ENCODE assay signal across 16 cellular contexts in the genomic region with DNA sequence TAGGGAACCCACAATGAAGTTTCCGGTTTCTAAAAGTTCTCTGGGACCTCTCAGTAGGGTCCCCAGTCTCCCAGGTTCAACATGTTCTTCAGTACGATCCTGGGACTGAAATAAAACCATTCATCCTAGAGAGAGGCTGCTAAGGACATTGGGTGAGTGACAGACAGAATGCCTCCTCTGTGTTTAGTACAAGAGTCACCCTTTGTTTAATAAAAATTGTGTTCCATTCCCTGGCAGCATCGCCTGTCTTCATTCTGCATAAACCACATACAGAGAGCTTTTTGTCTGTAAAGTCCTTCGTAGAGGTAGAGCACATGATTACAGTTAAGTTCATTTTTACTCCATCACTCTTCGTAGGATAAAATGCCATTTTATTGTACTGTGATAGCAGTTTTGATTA.
DNase-seq lines count a peak whose midpoint lies in the region; ATAC-seq lines count a peak whose summit lies in the region.
"Had no signal": no experiment of that assay in that cellular context is flagged by ENCODE, and none has a peak within 500 bp of the region (broad histone marks: within the 10 kb centered on the region; RNA-seq: fewer than 3 reads in every experiment).

No MANE protein-coding gene starts in this region.

- H3K27ac ChIP-seq in cingulate gyrus (ENCODE audit: low read depth, low read length) = peak overlapping the region; percentile 97
- peak overlapping the region; percentile 97 for H3K27ac ChIP-seq in temporal lobe (ENCODE audit: low read depth, low read length)

- DNase-seq in NCI-H2107 treated with DMSO at 0.1 percent for 48 hours (lab: John Stamatoyannopoulos, UW; ENCODE audit: unreplicated experiment) (peak; percentile 52), medulla oblongata (ENCODE audit: extremely low spot score) (peak; percentile 87), SKM-1 treated with dmso at 0.1 percent for 144 hours (lab: John Stamatoyannopoulos, UW; ENCODE audit: unreplicated experiment) (no peak), SK-N-DZ (ENCODE audit: low spot score) (no peak)
- DNase-seq: CD4-positive, CD25-positive, alpha-beta regulatory T cell; EL; NCI-H1417 treated with DMSO at 0.1 percent for 48 hours; NCI-H1930; NCI-H226; NCI-H526 treated with DMSO at 0.1 percent for 48 hours; OCI-M1; RPMI8226 had no signal

- ATAC-seq in HG03378 (IDR thresholded peaks at IDR 0.05; ENCODE audit: unreplicated experiment) = no peak
- ATAC-seq: K562 had no signal

Comparison
In these comparisons a context has a peak if more than half of its experiments do, and no peak if none do; other contexts are left out.
1. DNase-seq: peak in NCI-H2107 treated with DMSO at 0.1 percent for 48 hours (single experiment) and medulla oblongata (single experiment); none in SKM-1 treated with dmso at 0.1 percent for 144 hours (single experiment) and SK-N-DZ (single experiment).